20 cellular contexts compared by ENCODE assay signal in the genomic region with DNA sequence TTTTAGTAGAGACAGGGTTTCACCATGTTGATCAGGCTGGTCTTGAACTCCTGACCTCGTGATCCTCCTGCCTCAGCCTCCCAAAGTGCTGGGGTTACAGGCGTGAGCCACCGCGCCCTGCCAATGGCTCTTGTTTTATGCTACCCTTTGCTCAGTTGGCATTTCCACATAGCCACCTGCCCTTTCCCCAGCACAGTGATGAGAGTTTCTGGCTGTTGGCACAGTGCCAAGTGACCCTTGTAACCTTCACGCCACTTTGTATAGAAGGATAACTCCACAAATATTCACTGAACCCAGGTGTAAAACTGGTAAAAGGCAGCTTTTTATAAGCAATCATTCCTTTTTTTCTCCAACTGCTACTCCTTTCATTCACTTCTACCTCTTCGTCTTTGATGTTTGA. TPM values are rescaled to one million over a fixed set of nuclear protein-coding genes. Genes with fewer than 3 reads are reported as not detected.
DNase-seq lines count a peak whose midpoint lies in the region; ATAC-seq, FAIRE-seq and TF ChIP-seq lines count a peak whose summit lies in the region.
"Had no signal": no experiment of that assay in that cellular context is flagged by ENCODE, and none has a peak within 500 bp of the region (broad histone marks: within the 10 kb centered on the region; RNA-seq: fewer than 3 reads in every experiment).

No MANE protein-coding gene starts in this region.

- H3K36me3 ChIP-seq in colonic mucosa = no peaks in the 10 kb centered on the region
- H3K36me3 ChIP-seq in small intestine (ENCODE audit: control insufficient read depth in 2 of 2, insufficient read depth in 2 of 2, low read length in 2 of 2) = no peaks in the 10 kb centered on the region
- H3K36me3 ChIP-seq: BLaER1 had no signal

- no peak overlapping the region for H3K9ac ChIP-seq in colonic mucosa (ENCODE audit: low read depth in 2 of 2, low read length in 2 of 2)
- H3K9ac ChIP-seq: BLaER1 had no signal

- intact Hi-C loops in colonic mucosa (cut with DNase I) = no loop called here

- ATAC-seq in GM21737 (IDR thresholded peaks at IDR 0.05; ENCODE audit: unreplicated experiment) (no peak), HG03378 (IDR thresholded peaks at IDR 0.05; ENCODE audit: unreplicated experiment) (no peak)
- ATAC-seq: CD8-positive, alpha-beta T cell; Panc1; Right ventricle myocardium inferior had no signal

- FAIRE-seq in small intestine (lab: Jason Lieb, UNC) = no peak

- WGBS in small intestine, 3 donors = 3 to 55% (median 39%) methylated on average over 6 of the region's 6 CpGs

- DNase-seq in NCI-H82 (lab: John Stamatoyannopoulos, UW) (peak; percentile 53), NCI-H82 treated with DMSO at 0.1 percent for 48 hours (lab: John Stamatoyannopoulos, UW; ENCODE audit: unreplicated experiment) (no peak), NCI-H146 (lab: John Stamatoyannopoulos, UW) (peak; percentile 32), colonic mucosa (peak; percentile 74), small intestine (peak; percentile 71), GOT3 (lab: John Stamatoyannopoulos, UW) (no peak)
- DNase-seq: CD8-positive, alpha-beta T cell; DND-41; H9; MV-4-11; NCI-H1417 treated with DMSO at 0.1 percent for 48 hours; NCI-H2029 treated with DMSO at 0.1 percent for 48 hours; NCI-H510A had no signal

- no peak overlapping the region for H3K27ac ChIP-seq in colonic mucosa
- no peak overlapping the region for H3K27ac ChIP-seq in small intestine (ENCODE audit: low read depth in 1 of 2, low read length in 1 of 2)
- H3K27ac ChIP-seq: BLaER1 had no signal

- TF ChIP-seq CTCF in colonic mucosa (IDR thresholded peaks at IDR 0.05) = no peak

- H3K4me1 ChIP-seq in colonic mucosa (no peaks in the 10 kb centered on the region), small intestine (ENCODE audit: control insufficient read depth in 2 of 2, insufficient read depth in 1 of 2, low read depth in 1 of 2, low read length in 1 of 2) (no peaks in the 10 kb centered on the region)
- H3K4me1 ChIP-seq: BLaER1 had no signal

- no peaks in the 10 kb centered on the region for H3K27me3 ChIP-seq in colonic mucosa
- no peaks in the 10 kb centered on the region for H3K27me3 ChIP-seq in small intestine (ENCODE audit: control insufficient read depth in 2 of 2, insufficient read depth in 2 of 2, low read length in 2 of 2)
- H3K27me3 ChIP-seq: BLaER1 had no signal

- H3K9me3 ChIP-seq in colonic mucosa (no peaks in the 10 kb centered on the region), small intestine (ENCODE audit: control insufficient read depth, low read depth) (no peaks in the 10 kb centered on the region)

- H3K4me3 ChIP-seq in colonic mucosa (no peak overlapping the region), small intestine (ENCODE audit: low read depth in 1 of 2, low read length in 2 of 2) (no peak overlapping the region)
- H3K4me3 ChIP-seq: BLaER1 had no signal

RNA-seq across cellular contexts. Expression of gene CCDC175, which starts 18.5 kb away (rescaled TPM):
- under 1 TPM; 0.27 to 0.32 TPM for total RNA-seq in colonic mucosa
- not detected for polyA plus RNA-seq in small intestine
- total RNA-seq: CD8-positive, alpha-beta T cell; G401; Right ventricle myocardium inferior; SK-MEL-5 had no signal

Comparison
In these comparisons a context has a peak if more than half of its experiments do, and no peak if none do; other contexts are left out.
1. DNase-seq: peak in NCI-H82 (single experiment), NCI-H146 (single experiment), colonic mucosa (single experiment) and small intestine (single experiment); none in NCI-H82 treated with DMSO at 0.1 percent for 48 hours (single experiment) and GOT3 (single experiment).